18 cellular contexts compared by ENCODE assay signal in genomic region chr9:121943463-121943862, GRCh38.
A peak's percentile ranks its signal among the peaks of the same experiment; 100 is the strongest.
DNase-seq lines count a peak whose midpoint lies in the region; ATAC-seq, FAIRE-seq and TF ChIP-seq lines count a peak whose summit lies in the region.
"Had no signal": no experiment of that assay in that cellular context is flagged by ENCODE, and none has a peak within 500 bp of the region (broad histone marks: within the 10 kb centered on the region; RNA-seq: fewer than 3 reads in every experiment).

No MANE protein-coding gene starts in this region.

- no peaks in the 10 kb centered on the region for H3K23me2 ChIP-seq in H9 (ENCODE audit: insufficient read length, low read depth, low read length, poor library complexity, severe bottlenecking)

- no peak overlapping the region for H3K23ac ChIP-seq in H9 (ENCODE audit: insufficient read length, low read depth, low read length)

- no peak overlapping the region for H2BK5ac ChIP-seq in H9 (ENCODE audit: insufficient read length, low read length)

- no peaks in the 10 kb centered on the region for H3K79me2 ChIP-seq in Karpas-422 (ENCODE audit: low read length)
- no peaks in the 10 kb centered on the region for H3K79me2 ChIP-seq in H9 (ENCODE audit: insufficient read depth, low read length)

- no peaks in the 10 kb centered on the region for H3K9me2 ChIP-seq in Karpas-422 (replicated peaks; ENCODE audit: insufficient read depth, low read length)

- peaks cover 46% of the 10 kb centered on the region for H3K4me1 Mint-ChIP-seq in activated B cell treated with CpG ODN at 0.5 μM for 24 hours
- peaks cover 16 to 24% of the 10 kb centered on the region in 2 experiments for H3K4me1 Mint-ChIP-seq in H9
- H3K4me1 Mint-ChIP-seq: CD8-positive, alpha-beta memory T cell had no signal

- CTCF ChIA-PET in activated B cell treated with CpG ODN at 0.5 μM for 24 hours (lab: Charles Lee): no interaction called here

- peak overlapping the region; percentile 56 for H3K4me3 ChIP-seq in Karpas-422 (ENCODE audit: low read length)
- H3K4me3 ChIP-seq: K562 had no signal

- no peak for TF ChIP-seq CTCF in activated B cell treated with CpG ODN at 0.5 μM for 24 hours (IDR thresholded peaks at IDR 0.05)
- TF ChIP-seq CTCF in H9 (conservative IDR thresholded peaks at IDR 0.05): no peak

- no peaks in the 10 kb centered on the region for H3K9me3 ChIP-seq in Karpas-422 (ENCODE audit: low read length)
- H3K9me3 ChIP-seq in H9 (ENCODE audit: control insufficient read depth, low read depth, low read length): no peaks in the 10 kb centered on the region
- H3K9me3 ChIP-seq: BE2C had no signal

- intact Hi-C loops in activated B cell treated with CpG ODN at 0.5 μM for 24 hours (cut with micrococcal nuclease): no loop called here

- H3K56ac ChIP-seq in H9 (ENCODE audit: insufficient read length, low read depth, low read length): no peak overlapping the region

- no peaks in the 10 kb centered on the region for H4K20me1 ChIP-seq in Karpas-422 (ENCODE audit: insufficient read depth, low read depth, low read length)
- H4K20me1 ChIP-seq in H9 (ENCODE audit: control insufficient read depth, insufficient read depth, insufficient read length): no peaks in the 10 kb centered on the region

- H3K4ac ChIP-seq in H9 (ENCODE audit: low read depth, low read length): no peak overlapping the region

- no peak overlapping the region for H3K14ac ChIP-seq in H9 (ENCODE audit: insufficient read depth, low read length)

- no peak overlapping the region for H4K5ac ChIP-seq in H9 (ENCODE audit: insufficient read length, low read depth, low read length)

- no peak overlapping the region for H4K8ac ChIP-seq in H9 (replicated peaks; ENCODE audit: insufficient read length, low read depth, low read length)

- no peak overlapping the region for H2BK15ac ChIP-seq in H9 (ENCODE audit: low read depth, low read length)

- no peak overlapping the region for H3T11ph ChIP-seq in H9 (ENCODE audit: low read length)

- WGBS in H9 (ENCODE audit: extremely low coverage, insufficient read length, low lambda C conversion rate): no CpG with 5 or more reads among the region's 2 CpGs

- H3K36me3 Mint-ChIP-seq in activated B cell treated with CpG ODN at 0.5 μM for 24 hours (ENCODE audit: low read depth) (no peaks in the 10 kb centered on the region), H9 (ENCODE audit: insufficient read depth in 1 of 3, low read depth in 3 of 3) (no peaks in the 10 kb centered on the region)

- no peak overlapping the region for H2BK120ac ChIP-seq in H9 (ENCODE audit: low read depth, low read length, poor library complexity, severe bottlenecking)

- H2AK5ac ChIP-seq in H9 (ENCODE audit: insufficient read length, low read length): no peak overlapping the region

- POLR2A ChIA-PET in activated B cell treated with CpG ODN at 0.5 μM for 24 hours (lab: Charles Lee): interaction anchor here (1.1 kb wide), 1 partner anchor 1012 kb away, joined by 3 read pairs; no protein-coding TSS in a partner anchor

- H3K4me1 ChIP-seq in Karpas-422 (ENCODE audit: low read length) (peaks cover 96% of the 10 kb centered on the region), H9 (ENCODE audit: insufficient read depth, low read length) (peaks cover 2% of the 10 kb centered on the region; the same call in 1 of the 2 replicates)
- H3K4me1 ChIP-seq: BE2C had no signal

- H3K27ac Mint-ChIP-seq in activated B cell treated with CpG ODN at 0.5 μM for 24 hours (no peak overlapping the region), H9 (no peak overlapping the region)
- H3K27ac Mint-ChIP-seq: CD8-positive, alpha-beta memory T cell had no signal

- H4K91ac ChIP-seq in H9 (ENCODE audit: insufficient read length, low read depth, low read length): no peak overlapping the region

- FAIRE-seq in GM19239 (lab: Jason Lieb, UNC): no peak
- FAIRE-seq: D721Med, K562 had no signal

- ATAC-seq in GM21619 (IDR thresholded peaks at IDR 0.05; ENCODE audit: unreplicated experiment) (peak; percentile 60), activated B cell treated with CpG ODN at 0.5 μM for 24 hours (ENCODE audit: low read depth) (peak; percentile 66)
- ATAC-seq: K562 had no signal

- peak; percentile 90 for DNase-seq in Karpas-422
- no peak for DNase-seq in activated B cell treated with CpG ODN at 0.5 μM for 24 hours
- DNase-seq in H9: no peak
- no peak for DNase-seq in NCI-H1930 (lab: John Stamatoyannopoulos, UW)
- no peak for DNase-seq in SW 1271 (lab: John Stamatoyannopoulos, UW)
- DNase-seq in GM19239 (ENCODE audit: insufficient read length, low spot score): no peak
- DNase-seq: BE2C; CD8-positive, alpha-beta memory T cell; DMS79; NCI-H1048; NCI-H1436 treated with DMSO at 0.1 percent for 48 hours; NCI-H2081 treated with DMSO at 0.1 percent for 48 hours; NCI-H510A; NCI-H774; SHP77 treated with DMSO at 0.1 percent for 48 hours had no signal

- H3K9ac ChIP-seq in Karpas-422 (ENCODE audit: low read length): peak overlapping the region; percentile 71
- H3K9ac ChIP-seq in H9 (ENCODE audit: extremely low read depth, insufficient read length, low read length): no peak overlapping the region

- H3K27me3 ChIP-seq in Karpas-422 (ENCODE audit: low read length) (no peaks in the 10 kb centered on the region), H9 (ENCODE audit: insufficient read depth, low read length) (no peaks in the 10 kb centered on the region)
- H3K27me3 ChIP-seq: BE2C had no signal

- H3K27me3 Mint-ChIP-seq in activated B cell treated with CpG ODN at 0.5 μM for 24 hours (no peaks in the 10 kb centered on the region), H9 (ENCODE audit: low read depth) (no peaks in the 10 kb centered on the region)
- H3K27me3 Mint-ChIP-seq: CD8-positive, alpha-beta memory T cell had no signal

- H3K27ac ChIP-seq in Karpas-422 (ENCODE audit: low read length) (peak overlapping the region; percentile 100), H9 (ENCODE audit: insufficient read length, low read depth, low read length) (no peak overlapping the region)

- no peaks in the 10 kb centered on the region for H3K79me1 ChIP-seq in H9 (ENCODE audit: insufficient read depth, low read depth, low read length, poor library complexity, severe bottlenecking)

- H2BK20ac ChIP-seq in H9 (ENCODE audit: low read depth, low read length, poor library complexity, severe bottlenecking): no peak overlapping the region

- H3K36me3 ChIP-seq in Karpas-422 (ENCODE audit: insufficient read depth, low read length): no peaks in the 10 kb centered on the region
- H3K36me3 ChIP-seq: BE2C had no signal

- H3K9me3 Mint-ChIP-seq in activated B cell treated with CpG ODN at 0.5 μM for 24 hours: no peaks in the 10 kb centered on the region
- H3K9me3 Mint-ChIP-seq in H9: no peaks in the 10 kb centered on the region
- H3K9me3 Mint-ChIP-seq: CD8-positive, alpha-beta memory T cell had no signal

- H3K4me2 ChIP-seq in Karpas-422 (ENCODE audit: low read depth, low read length, poor library complexity, severe bottlenecking): peak overlapping the region; percentile 61
- no peak overlapping the region for H3K4me2 ChIP-seq in H9 (ENCODE audit: insufficient read depth, insufficient read length, low read length)

- no peak overlapping the region for H3K18ac ChIP-seq in H9 (ENCODE audit: insufficient read length, low read depth, low read length)

- H2BK12ac ChIP-seq in H9 (ENCODE audit: insufficient read length, low read depth, low read length): no peak overlapping the region

- H3K4me3 Mint-ChIP-seq in activated B cell treated with CpG ODN at 0.5 μM for 24 hours (no peak overlapping the region), H9 (no peak overlapping the region)
- H3K4me3 Mint-ChIP-seq: CD8-positive, alpha-beta memory T cell had no signal

- H2AFZ ChIP-seq in Karpas-422 (ENCODE audit: low read length): no peak overlapping the region
- no peak overlapping the region for H2AFZ ChIP-seq in H9 (ENCODE audit: low read length)
